27 cellular contexts compared by ENCODE assay signal in genomic region chr9:137140151-137141012, GRCh38. TPM values are rescaled to one million over a fixed set of nuclear protein-coding genes. Genes with fewer than 3 reads are reported as not detected.
A peak's percentile ranks its signal among the peaks of the same experiment; 100 is the strongest.
DNase-seq lines count a peak whose midpoint lies in the region; ATAC-seq, FAIRE-seq and TF ChIP-seq lines count a peak whose summit lies in the region.
"Had no signal": no experiment of that assay in that cellular context is flagged by ENCODE, and none has a peak within 500 bp of the region (broad histone marks: within the 10 kb centered on the region; RNA-seq: fewer than 3 reads in every experiment).

No MANE protein-coding gene starts in this region.

- H4K20me1 ChIP-seq in smooth muscle cell (ENCODE audit: low read depth) = no peaks in the 10 kb centered on the region

- H3K4me3 ChIP-seq in right atrium auricular region = no peak overlapping the region
- no peak overlapping the region for H3K4me3 ChIP-seq in RWPE2 (ENCODE audit: severe bottlenecking)
- no peak overlapping the region for H3K4me3 ChIP-seq in small intestine (ENCODE audit: low read depth in 1 of 2, low read length in 2 of 2)
- H3K4me3 ChIP-seq in smooth muscle cell = no peak overlapping the region
- H3K4me3 ChIP-seq: hepatocyte, upper lobe of left lung had no signal

- no peaks in the 10 kb centered on the region for H3K36me3 ChIP-seq in right atrium auricular region
- H3K36me3 ChIP-seq in RWPE2 (ENCODE audit: low read depth) = no peaks in the 10 kb centered on the region
- H3K36me3 ChIP-seq in small intestine (ENCODE audit: control insufficient read depth in 2 of 2, insufficient read depth in 2 of 2, low read length in 2 of 2) = no peaks in the 10 kb centered on the region
- no peaks in the 10 kb centered on the region for H3K36me3 ChIP-seq in smooth muscle cell (ENCODE audit: low read depth)
- H3K36me3 ChIP-seq: upper lobe of left lung had no signal

- H3F3A ChIP-seq in smooth muscle cell (ENCODE audit: low read depth) = no peaks in the 10 kb centered on the region

- no peak overlapping the region for H3K27ac ChIP-seq in right atrium auricular region
- no peak overlapping the region for H3K27ac ChIP-seq in RWPE2 (ENCODE audit: poor library complexity, severe bottlenecking)
- no peak overlapping the region for H3K27ac ChIP-seq in small intestine (ENCODE audit: low read depth in 1 of 2, low read length in 1 of 2)
- H3K27ac ChIP-seq in smooth muscle cell (ENCODE audit: low read depth) = no peak overlapping the region
- H3K27ac ChIP-seq: epithelial cell of prostate, hepatocyte, upper lobe of left lung had no signal

- TF ChIP-seq CTCF in right atrium auricular region (IDR thresholded peaks at IDR 0.05) (no peak), RWPE2 (IDR thresholded peaks at IDR 0.05; ENCODE audit: poor library complexity, severe bottlenecking) (no peak), smooth muscle cell (IDR thresholded peaks at IDR 0.05; ENCODE audit: borderline replicate concordance, insufficient read depth, poor library complexity, severe bottlenecking) (no peak)

- ATAC-seq in Right ventricle myocardium inferior = no peak
- no peak for ATAC-seq in RWPE2 (ENCODE audit: low read depth)
- ATAC-seq: left ventricle myocardium superior had no signal

- 54 to 58% (median 58%) methylated on average over 25 to 26 of the region's 26 CpGs for WGBS in small intestine, 3 donors
- 79% methylated on average over 21 of the region's 26 CpGs for WGBS in smooth muscle cell (ENCODE audit: low lambda C conversion rate)

- peak; percentile 31 for DNase-seq in Right ventricle myocardium inferior (ENCODE audit: missing footprints)
- no peak for DNase-seq in right atrium auricular region (ENCODE audit: low spot score)
- DNase-seq in RWPE2 (ENCODE audit: low spot score) = peak; percentile 62
- DNase-seq in iPS-NIHi11 (ENCODE audit: low spot score) = peak; percentile 42
- peak; percentile 63 for DNase-seq in superior temporal gyrus (ENCODE audit: extremely low spot score)
- DNase-seq in small intestine = no peak
- no peak for DNase-seq in smooth muscle cell (lab: John Stamatoyannopoulos, UW; ENCODE audit: unreplicated experiment)
- no peak for DNase-seq in activated naive CD4-positive, alpha-beta T cell (lab: John Stamatoyannopoulos, UW)
- DNase-seq: activated CD4-positive, alpha-beta T cell treated with anti-CD3 and anti-CD28 coated beads, Interleukin-2, amount 10 ng/mL, durations not matched to agents 7 days and 5 days; activated effector memory CD4-positive, alpha-beta T cell treated with Interleukin-2 at 50 U/mL for 16 hours; COR-L47; left ventricle myocardium superior; NCI-H1092 treated with DMSO at 0.1 percent for 48 hours; NCI-H2081; SIG-M5; stimulated activated CD8-positive, alpha-beta memory T cell treated with anti-CD3 and anti-CD28 coated beads, Interleukin-4, amount 100 ng/mL, for 48 hours; T-helper 1 cell had no signal

- H2AFZ ChIP-seq in smooth muscle cell (ENCODE audit: low read depth) = no peak overlapping the region
- H2AFZ ChIP-seq: hepatocyte had no signal

- H3K4me1 ChIP-seq in right atrium auricular region (peaks cover 0 to 8% of the 10 kb centered on the region in 2 donors), RWPE2 (ENCODE audit: insufficient read depth, poor library complexity, severe bottlenecking) (no peaks in the 10 kb centered on the region), small intestine (ENCODE audit: control insufficient read depth in 2 of 2, insufficient read depth in 1 of 2, low read depth in 1 of 2, low read length in 1 of 2) (no peaks in the 10 kb centered on the region), smooth muscle cell (ENCODE audit: low read depth) (no peaks in the 10 kb centered on the region)

- H3K9ac ChIP-seq in smooth muscle cell (ENCODE audit: low read depth) = no peak overlapping the region

- H3K4me2 ChIP-seq in smooth muscle cell = no peak overlapping the region
- H3K4me2 ChIP-seq: hepatocyte had no signal

- no peaks in the 10 kb centered on the region for H3K9me3 ChIP-seq in right atrium auricular region
- H3K9me3 ChIP-seq in RWPE2 (ENCODE audit: severe bottlenecking) = no peaks in the 10 kb centered on the region
- no peaks in the 10 kb centered on the region for H3K9me3 ChIP-seq in small intestine (ENCODE audit: control insufficient read depth, low read depth)
- H3K9me3 ChIP-seq in smooth muscle cell (replicated peaks; ENCODE audit: low read depth) = no peaks in the 10 kb centered on the region
- H3K9me3 ChIP-seq: upper lobe of left lung had no signal

- no peaks in the 10 kb centered on the region for H3K79me2 ChIP-seq in smooth muscle cell (ENCODE audit: low read depth)
- H3K79me2 ChIP-seq: hepatocyte had no signal

- H3K27me3 ChIP-seq in right atrium auricular region (peaks cover 12 to 15% of the 10 kb centered on the region in 2 donors), RWPE2 (ENCODE audit: insufficient read depth, poor library complexity, severe bottlenecking) (peaks cover 53% of the 10 kb centered on the region), small intestine (ENCODE audit: control insufficient read depth in 2 of 2, insufficient read depth in 2 of 2, low read length in 2 of 2) (peaks cover 18 to 30% of the 10 kb centered on the region in 2 donors), smooth muscle cell (ENCODE audit: low read depth) (peaks cover 79% of the 10 kb centered on the region)

- intact Hi-C loops in Right ventricle myocardium inferior (cut with DNase I) = no loop called here

- no peak for FAIRE-seq in small intestine (lab: Jason Lieb, UNC)
- FAIRE-seq: A204.1 had no signal

RNA-seq across cellular contexts. Expression of gene GRIN1, which starts 1.4 kb away (rescaled TPM):
- total RNA-seq in Right ventricle myocardium inferior = not detected
- total RNA-seq in right atrium auricular region = not detected
- under 1 TPM in 1 of 3 donors, not detected in 2; 0.79 TPM for polyA plus RNA-seq in small intestine
- not detected in 2 replicates for total RNA-seq in smooth muscle cell
- 0.44 TPM in 1 of 2 replicates, not detected in the other for polyA plus RNA-seq in smooth muscle cell
- total RNA-seq: cardiac septum, hepatocyte, left ventricle myocardium superior had no signal
- polyA plus RNA-seq: hepatocyte had no signal

RNA-seq across cellular contexts. Expression of gene DPP7, which starts 25.8 kb away (rescaled TPM):
- total RNA-seq in Right ventricle myocardium inferior = 143 TPM
- total RNA-seq in right atrium auricular region = 100 to 1,000 TPM; 165 to 188 TPM
- 100 to 1,000 TPM in 2 of 3 donors, 10 to 100 TPM in 1; 66.2 to 133 (median 108) TPM for polyA plus RNA-seq in small intestine
- total RNA-seq in smooth muscle cell = 50.6 and 51.4 TPM in 2 replicates
- polyA plus RNA-seq in smooth muscle cell = 170 and 171 TPM in 2 replicates

RNA-seq across cellular contexts. Expression of gene LRRC26, which starts 29.5 kb away (rescaled TPM):
- total RNA-seq in Right ventricle myocardium inferior = not detected
- total RNA-seq in right atrium auricular region = not detected
- polyA plus RNA-seq in small intestine = 1 to 10 TPM in 2 of 3 donors, under 1 TPM in 1; 0.67 to 1.5 (median 1.4) TPM
- total RNA-seq in smooth muscle cell = not detected in 2 replicates
- not detected in 2 replicates for polyA plus RNA-seq in smooth muscle cell
- total RNA-seq: activated CD4-positive, alpha-beta T cell treated with anti-CD3 and anti-CD28 coated beads, Interleukin-2, amount 10 ng/mL, durations not matched to agents 7 days and 5 days; cardiac septum; left ventricle myocardium superior; mesothelial cell of epicardium; renal cortical epithelial cell had no signal
- polyA plus RNA-seq: BJ had no signal

RNA-seq across cellular contexts. Expression of gene TMEM210, which starts 31.5 kb away (rescaled TPM):
- total RNA-seq in Right ventricle myocardium inferior = not detected
- total RNA-seq in right atrium auricular region = not detected
- not detected for polyA plus RNA-seq in small intestine
- not detected in 2 replicates for total RNA-seq in smooth muscle cell
- polyA plus RNA-seq in smooth muscle cell = not detected in 2 replicates
- total RNA-seq: activated CD4-positive, alpha-beta T cell treated with anti-CD3 and anti-CD28 coated beads, Interleukin-2, amount 10 ng/mL, durations not matched to agents 7 days and 5 days; cardiac septum; hepatocyte; left ventricle myocardium superior; mesothelial cell of epicardium; renal cortical epithelial cell; upper lobe of left lung had no signal
- polyA plus RNA-seq: adipose tissue, BJ, hepatocyte, neural cell had no signal

RNA-seq across cellular contexts. Expression of gene ANAPC2, which starts 48.0 kb away (rescaled TPM):
- 35.0 TPM for total RNA-seq in Right ventricle myocardium inferior
- 10 to 100 TPM; 10.8 to 12.1 TPM for total RNA-seq in right atrium auricular region
- 10 to 100 TPM; 20.0 to 39.6 (median 34.4) TPM for polyA plus RNA-seq in small intestine
- 12.6 and 16.3 TPM in 2 replicates for total RNA-seq in smooth muscle cell
- 6.6 and 17.6 TPM in 2 replicates for polyA plus RNA-seq in smooth muscle cell

Comparison
In these comparisons a context has a peak if more than half of its experiments do, and no peak if none do; other contexts are left out.
1. DNase-seq: peak in Right ventricle myocardium inferior (single experiment), RWPE2 (single experiment), iPS-NIHi11 (single experiment) and superior temporal gyrus (single experiment); none in right atrium auricular region (single experiment), small intestine (single experiment), smooth muscle cell (single experiment) and activated naive CD4-positive, alpha-beta T cell (0 of 4).